8 cellular contexts compared by ENCODE assay signal in genomic region chr18:11741505-11742145, GRCh38. TPM values are rescaled to one million over a fixed set of nuclear protein-coding genes. Genes with fewer than 3 reads are reported as not detected.
A peak's percentile ranks its signal among the peaks of the same experiment; 100 is the strongest.
DNase-seq lines count a peak whose midpoint lies in the region; ATAC-seq and TF ChIP-seq lines count a peak whose summit lies in the region.

No MANE protein-coding gene starts in this region.

- H3K27ac ChIP-seq in VCaP (no peak overlapping the region), left lung (no peak overlapping the region)

- H3K4me1 ChIP-seq in left lung = no peaks in the 10 kb centered on the region

- peaks cover 0 to 19% of the 10 kb centered on the region in 2 donors for H3K27me3 ChIP-seq in left lung

- H3K4me3 Mint-ChIP-seq in CD14-positive monocyte = no peak overlapping the region

- no peaks in the 10 kb centered on the region for H3K36me3 Mint-ChIP-seq in CD14-positive monocyte

- H3K4me3 ChIP-seq in left lung = no peak overlapping the region

- no peaks in the 10 kb centered on the region for H3K36me3 ChIP-seq in left lung

- POLR2A ChIA-PET in HEK293T (lab: Yijun Ruan, JAX) = no interaction called here

- intact Hi-C loops in CD14-positive monocyte (cut with micrococcal nuclease) (loop anchor here in 1 of 2 donors (10.0 kb wide), 1 partner anchor 57 kb away; the partner anchor contains the start of gene GNAL), left lung (cut with DNase I) (no loop called here), posterior vena cava (cut with DNase I) (no loop called here)

- no peak for DNase-seq in CD14-positive monocyte (ENCODE audit: low spot score)
- DNase-seq in HEK293T (ENCODE audit: extremely low spot score) = peak; percentile 34
- no peak for DNase-seq in left lung
- no peak for DNase-seq in stimulated activated CD8-positive, alpha-beta memory T cell treated with anti-CD3 and anti-CD28 coated beads, Interleukin-4, amount 100 ng/mL, for 48 hours
- DNase-seq in posterior vena cava (ENCODE audit: low spot score) = no peak
- no peak for DNase-seq in stimulated activated CD4-positive, alpha-beta T cell treated with anti-CD3 and anti-CD28 coated beads, Interleukin-4, amount 100 ng/mL, for 4 hours

- no peaks in the 10 kb centered on the region for H3K9me3 ChIP-seq in left lung

- no peak overlapping the region for H3K27ac Mint-ChIP-seq in CD14-positive monocyte

- CTCF ChIA-PET in HEK293T (lab: Yijun Ruan, JAX) = interaction anchor here (0.6 to 0.8 kb wide), 2 partner anchors 9 to 255 kb away, joined by 3 to 4 read pairs; no protein-coding TSS in a partner anchor

- H3K9me3 Mint-ChIP-seq in CD14-positive monocyte = peaks cover 0 to 2% (median 0%) of the 10 kb centered on the region in 7 donors

- H3K4me1 Mint-ChIP-seq in CD14-positive monocyte = no peaks in the 10 kb centered on the region

- peak; percentile 47 for ATAC-seq in left lung
- ATAC-seq in HG03139 (IDR thresholded peaks at IDR 0.05; ENCODE audit: unreplicated experiment) = no peak

- TF ChIP-seq CTCF in CD14-positive monocyte (IDR thresholded peaks at IDR 0.05) (peak; percentile 77), VCaP (conservative IDR thresholded peaks at IDR 0.05) (peak; percentile 68), left lung (IDR thresholded peaks at IDR 0.05) (peak; percentile 24 to 29)

- peaks cover 17 to 26% (median 23%) of the 10 kb centered on the region in 3 donors for H3K27me3 Mint-ChIP-seq in CD14-positive monocyte (ENCODE audit: low read depth in 3 of 3)

TF ChIP-seq in HEK293T, 16 proteins besides CTCF, POLR2A, EP300 and RAD21:
- no peak for TF ChIP-seq BHLHE40 (IDR thresholded peaks at IDR 0.05; ENCODE audit: borderline replicate concordance)
- TF ChIP-seq SUZ12 (IDR thresholded peaks at IDR 0.05) = no peak
- TF ChIP-seq FOXA1 (IDR thresholded peaks at IDR 0.05) = no peak
- no peak for TF ChIP-seq ARNT (IDR thresholded peaks at IDR 0.05)
- TF ChIP-seq LEF1 (IDR thresholded peaks at IDR 0.05; ENCODE audit: borderline replicate concordance) = no peak
- TF ChIP-seq PKNOX1 (IDR thresholded peaks at IDR 0.05) = no peak
- TF ChIP-seq L3MBTL2 (conservative IDR thresholded peaks at IDR 0.05) = no peak
- no peak for TF ChIP-seq FOXK2 (IDR thresholded peaks at IDR 0.05)
- TF ChIP-seq SP1 (IDR thresholded peaks at IDR 0.05) = no peak
- TF ChIP-seq ELF4 (IDR thresholded peaks at IDR 0.05) = no peak
- no peak for TF ChIP-seq NFRKB (IDR thresholded peaks at IDR 0.05)
- TF ChIP-seq HDGF (IDR thresholded peaks at IDR 0.05; ENCODE audit: borderline replicate concordance) = no peak
- no peak for TF ChIP-seq TARDBP (IDR thresholded peaks at IDR 0.05)
- no peak for TF ChIP-seq FOXM1 (IDR thresholded peaks at IDR 0.05; ENCODE audit: borderline replicate concordance)
- no peak for TF ChIP-seq CTBP1 (IDR thresholded peaks at IDR 0.05; ENCODE audit: borderline replicate concordance)
- TF ChIP-seq ZNF384 (IDR thresholded peaks at IDR 0.05) = no peak
TF ChIP-seq in HEK293T: peak in this region for 0.

RNA-seq across cellular contexts. Expression of gene GNAL, which starts 52.6 kb away (rescaled TPM):
- polyA plus RNA-seq in CD14-positive monocyte = under 1 TPM in 1 of 2 donors, not detected in 1; 0.03 TPM
- total RNA-seq in left lung (1 to 10 TPM; 1.8 to 5.7 TPM), posterior vena cava (10 to 100 TPM; 16.9 to 27.9 TPM)

Comparison
In these comparisons a context has a peak if more than half of its experiments do, and no peak if none do; other contexts are left out.
1. CTCF ChIP-seq: peak in every context shown above with its lines; median percentile 77 in CD14-positive monocyte; 68 in VCaP; 26 in left lung.